In the genomic region with DNA sequence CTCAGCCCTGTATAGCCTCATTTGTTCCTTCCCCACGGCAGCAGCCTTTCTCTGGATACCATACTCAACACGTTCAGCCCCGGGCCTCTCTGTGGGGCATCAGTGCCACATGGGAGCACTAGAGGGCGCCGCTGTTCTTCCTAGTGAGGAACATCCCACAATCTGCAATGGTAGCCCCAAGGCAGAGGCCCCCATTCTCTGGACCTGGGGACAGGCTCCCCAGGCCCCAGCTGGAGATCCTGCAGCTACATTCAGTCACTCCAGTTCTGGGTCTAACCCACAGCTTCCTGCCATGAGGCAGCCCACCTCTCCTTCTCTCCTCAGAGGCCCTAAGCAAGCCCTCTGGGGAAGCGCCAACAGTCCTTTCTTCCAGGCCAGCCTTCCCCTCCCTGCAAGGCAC, we compare ENCODE assay signal across 8 cellular contexts. TPM values are rescaled to one million over a fixed set of nuclear protein-coding genes. Genes with fewer than 3 reads are reported as not detected.
DNase-seq lines count a peak whose midpoint lies in the region; ATAC-seq and TF ChIP-seq lines count a peak whose summit lies in the region.

No MANE protein-coding gene starts in this region.

- no peaks in the 10 kb centered on the region for H3K79me2 ChIP-seq in Karpas-422 (ENCODE audit: low read length)

- no peaks in the 10 kb centered on the region for H3K4me1 ChIP-seq in Karpas-422 (ENCODE audit: low read length)
- peaks cover 0 to 6% (median 0%) of the 10 kb centered on the region in 4 donors for H3K4me1 ChIP-seq in upper lobe of left lung

- H3K27ac ChIP-seq in Karpas-422 (ENCODE audit: low read length) (no peak overlapping the region), upper lobe of left lung (no peak overlapping the region)

- H3K9me3 ChIP-seq in Karpas-422 (ENCODE audit: low read length) (no peaks in the 10 kb centered on the region), upper lobe of left lung (no peaks in the 10 kb centered on the region)

- DNase-seq in ELF-1 (ENCODE audit: low read depth, low spot score), result peak; percentile 87
- peak; percentile 96 for DNase-seq in Karpas-422
- DNase-seq in SK-N-DZ (ENCODE audit: low spot score), result peak; percentile 68
- DNase-seq in activated gamma-delta T cell treated with anti-CD3 and anti-CD28 coated beads, Interleukin-2, amount 50 U/mL, for 16 hours (ENCODE audit: low read depth), result peak; percentile 68
- peak; percentile 78 for DNase-seq in glomerular visceral epithelial cell (ENCODE audit: extremely low spot score)
- DNase-seq in pons (ENCODE audit: low spot score), result peak; percentile 81
- DNase-seq in upper lobe of left lung, result peak in 1 of 2 donors; percentile 86

- no peak overlapping the region for H3K9ac ChIP-seq in Karpas-422 (ENCODE audit: low read length)

- H3K27me3 ChIP-seq in Karpas-422 (ENCODE audit: low read length) (no peaks in the 10 kb centered on the region), upper lobe of left lung (no peaks in the 10 kb centered on the region)

- H3K9me2 ChIP-seq in Karpas-422 (replicated peaks; ENCODE audit: insufficient read depth, low read length), result no peaks in the 10 kb centered on the region

- no peak overlapping the region for H3K4me2 ChIP-seq in Karpas-422 (ENCODE audit: low read depth, low read length, poor library complexity, severe bottlenecking)

- no peaks in the 10 kb centered on the region; the same call in 1 of the 2 replicates for H4K20me1 ChIP-seq in Karpas-422 (ENCODE audit: insufficient read depth, low read depth, low read length)

- peak; percentile 81 to 95 (median 90) for TF ChIP-seq CTCF in upper lobe of left lung (IDR thresholded peaks at IDR 0.05)

- ATAC-seq in GM21825 (IDR thresholded peaks at IDR 0.05; ENCODE audit: unreplicated experiment) (peak; percentile 89), upper lobe of left lung (ENCODE audit: low FRiP score in 2 of 2) (peak; percentile 67 to 81)

- no peak overlapping the region for H2AFZ ChIP-seq in Karpas-422 (ENCODE audit: low read length)

- 17 to 26% methylated on average over 4 to 6 of the region's 6 CpGs for WGBS in upper lobe of left lung, 2 donors

- H3K36me3 ChIP-seq in Karpas-422 (ENCODE audit: insufficient read depth, low read length) (no peaks in the 10 kb centered on the region), upper lobe of left lung (peaks cover 0 to 39% (median 15%) of the 10 kb centered on the region in 4 donors)

- H3K4me3 ChIP-seq in Karpas-422 (ENCODE audit: low read length), result no peak overlapping the region
- H3K4me3 ChIP-seq in upper lobe of left lung, result no peak overlapping the region

- no peak for TF ChIP-seq POLR2A in upper lobe of left lung (IDR thresholded peaks at IDR 0.05)

- no peak for TF ChIP-seq EP300 in upper lobe of left lung (IDR thresholded peaks at IDR 0.05)

RNA-seq across cellular contexts. Expression of gene SFXN5, which starts 14.2 kb away (rescaled TPM):
- 4.2 and 5.1 TPM in 2 replicates for total RNA-seq in Karpas-422 (2014; rRNA removed; shearing (Covaris generic); ENCODE audit: low replicate concordance)
- polyA plus RNA-seq in SK-N-DZ (2014; cell fraction: cytosol; rRNA removed), result 10.3 and 14.5 TPM in 2 replicates
- polyA plus RNA-seq in SK-N-DZ (2014; cell fraction: nucleus; rRNA removed), result 29.5 and 36.3 TPM in 2 replicates
- 10 to 100 TPM; 10.8 to 44.0 (median 13.7) TPM for total RNA-seq in upper lobe of left lung

RNA-seq across cellular contexts. Expression of gene RAB11FIP5, which starts 27.1 kb away (rescaled TPM):
- 0.14 TPM in 1 of 2 replicates, not detected in the other for total RNA-seq in Karpas-422 (2014; rRNA removed; shearing (Covaris generic); ENCODE audit: low replicate concordance)
- 7.7 and 9.7 TPM in 2 replicates for polyA plus RNA-seq in SK-N-DZ (2014; cell fraction: cytosol; rRNA removed)
- polyA plus RNA-seq in SK-N-DZ (2014; cell fraction: nucleus; rRNA removed), result 5.4 and 7.2 TPM in 2 replicates
- 10 to 100 TPM; 21.0 to 35.3 (median 29.9) TPM for total RNA-seq in upper lobe of left lung

Comparison
In these comparisons a context has a peak if more than half of its experiments do, and no peak if none do; other contexts are left out.
1. RNA of gene RAB11FIP5, which starts 27.1 kb away (total RNA-seq): 21.0 to 35.3 TPM in upper lobe of left lung; 0.14 TPM in Karpas-422; every median in the first group is over 10 times any median in the second.